ENCODE assay signal across 1 cellular context in genomic region chr13:98476538-98476966, GRCh38.
A peak's percentile ranks its signal among the peaks of the same experiment; 100 is the strongest.
TF ChIP-seq lines count a peak whose summit lies in the region.

No MANE protein-coding gene starts in this region.

TF ChIP-seq in K562, 482 proteins besides CTCF, POLR2A, EP300 and RAD21 (continued from another document and continues in another):
- no peak for TF ChIP-seq E2F5 (CRISPR knock-in tag; IDR thresholded peaks at IDR 0.05)
- TF ChIP-seq ZBTB1 (CRISPR knock-in tag; IDR thresholded peaks at IDR 0.05; ENCODE audit: borderline replicate concordance, low read depth), result peak; percentile 62; the same call in 1 of the 2 replicates
- TF ChIP-seq TCF7 (IDR thresholded peaks at IDR 0.05; ENCODE audit: borderline replicate concordance), result no peak
- TF ChIP-seq MBD2 (IDR thresholded peaks at IDR 0.05; ENCODE audit: borderline replicate concordance, low read depth), result peak; percentile 18; the same call in 1 of the 2 replicates
- TF ChIP-seq ZFPM2 (CRISPR knock-in tag; IDR thresholded peaks at IDR 0.05), result no peak
- TF ChIP-seq ZNF146 (CRISPR knock-in tag; IDR thresholded peaks at IDR 0.05; ENCODE audit: unreplicated experiment), result no peak
- no peak for TF ChIP-seq ZNF124 (CRISPR knock-in tag; IDR thresholded peaks at IDR 0.05)
- TF ChIP-seq TRIM24 (IDR thresholded peaks at IDR 0.05), result no peak
- TF ChIP-seq LARP7 (IDR thresholded peaks at IDR 0.05), result no peak
- no peak for TF ChIP-seq ATF4 (CRISPR knock-in tag; IDR thresholded peaks at IDR 0.05)
- peak; percentile 69 for TF ChIP-seq ARID1B (IDR thresholded peaks at IDR 0.05)
- no peak for TF ChIP-seq TSC22D4 (tag; IDR thresholded peaks at IDR 0.05)
- no peak for TF ChIP-seq CREB3L1 (IDR thresholded peaks at IDR 0.05; ENCODE audit: borderline replicate concordance, low read depth)
- no peak for TF ChIP-seq GTF2B (IDR thresholded peaks at IDR 0.05; ENCODE audit: extremely low read depth, insufficient read length)
- TF ChIP-seq FOXK2 (conservative IDR thresholded peaks at IDR 0.05 in 1 of 2, IDR thresholded peaks at IDR 0.05 in 1 of 2; ENCODE audit: low read depth in 2 of 2), result no peak
- no peak for TF ChIP-seq NUFIP1 (IDR thresholded peaks at IDR 0.05; ENCODE audit: partially characterized antibody)
- no peak for TF ChIP-seq GTF2F1 (IDR thresholded peaks at IDR 0.05; ENCODE audit: low read depth, low read length)
- TF ChIP-seq IRF9 (tag; IDR thresholded peaks at IDR 0.05), result no peak
- TF ChIP-seq BHLHE40 (IDR thresholded peaks at IDR 0.05; ENCODE audit: low read length), result no peak; the same call in 1 of the 2 replicates
- TF ChIP-seq ZNF165 (CRISPR knock-in tag; IDR thresholded peaks at IDR 0.05; ENCODE audit: borderline replicate concordance), result no peak
- no peak for TF ChIP-seq GTF2E2 (tag; IDR thresholded peaks at IDR 0.05)
- TF ChIP-seq ETV1 (tag; conservative IDR thresholded peaks at IDR 0.05; ENCODE audit: low read depth), result peak; percentile 86
- TF ChIP-seq ZBTB49 (CRISPR knock-in tag; IDR thresholded peaks at IDR 0.05; ENCODE audit: borderline replicate concordance), result no peak
- no peak for TF ChIP-seq NFXL1 (CRISPR knock-in tag; IDR thresholded peaks at IDR 0.05)
- peak; percentile 87 for TF ChIP-seq GABPA (tag; conservative IDR thresholded peaks at IDR 0.05; ENCODE audit: low read depth)
- TF ChIP-seq ETV6 (IDR thresholded peaks at IDR 0.05; ENCODE audit: borderline replicate concordance in 1 of 2, low read depth in 2 of 2, low read length in 1 of 2), result peak in 1 of 2 experiments; percentile 55; a peak in 1 of 4 replicates
- TF ChIP-seq ETV6 (CRISPR knock-in tag; IDR thresholded peaks at IDR 0.05; ENCODE audit: borderline replicate concordance), result no peak
- TF ChIP-seq GABPB2 (CRISPR knock-in tag; conservative IDR thresholded peaks at IDR 0.05), result no peak
- TF ChIP-seq ZBTB43 (CRISPR knock-in tag; IDR thresholded peaks at IDR 0.05), result no peak
- TF ChIP-seq CHD2 (IDR thresholded peaks at IDR 0.05; ENCODE audit: low read depth, low read length), result no peak
- TF ChIP-seq HNRNPUL1 (IDR thresholded peaks at IDR 0.05; ENCODE audit: low read length), result no peak
- no peak for TF ChIP-seq ZNF3 (CRISPR knock-in tag; IDR thresholded peaks at IDR 0.05)
- no peak for TF ChIP-seq HNRNPL (IDR thresholded peaks at IDR 0.05; ENCODE audit: low read depth, low read length)
- no peak for TF ChIP-seq ZNF384 (IDR thresholded peaks at IDR 0.05; ENCODE audit: low read depth, low read length)
- no peak for TF ChIP-seq CHD4 (IDR thresholded peaks at IDR 0.05; ENCODE audit: insufficient read depth, insufficient replicate concordance, low read depth, low read length, poor library complexity, severe bottlenecking)
- no peak for TF ChIP-seq SPI1 (IDR thresholded peaks at IDR 0.05; ENCODE audit: borderline replicate concordance, low read depth, low read length)
- TF ChIP-seq STAT6 (CRISPR knock-in tag; IDR thresholded peaks at IDR 0.05), result no peak
- TF ChIP-seq SAFB2 (IDR thresholded peaks at IDR 0.05; ENCODE audit: borderline replicate concordance, low read depth, low read length, severe bottlenecking), result no peak
- TF ChIP-seq HNRNPH1 (optimal IDR thresholded peaks at IDR 0.05; ENCODE audit: low read depth, low read length), result no peak
- TF ChIP-seq FOSL1 (tag; conservative IDR thresholded peaks at IDR 0.05), result peak; percentile 89
- TF ChIP-seq PHB2 (IDR thresholded peaks at IDR 0.05; ENCODE audit: low read depth), result no peak
- peak; percentile 24; the same call in 1 of the 2 replicates for TF ChIP-seq TCF3 (CRISPR knock-in tag; IDR thresholded peaks at IDR 0.05)
- no peak for TF ChIP-seq THRB (CRISPR knock-in tag; conservative IDR thresholded peaks at IDR 0.05)
- TF ChIP-seq ZFP30 (CRISPR knock-in tag; IDR thresholded peaks at IDR 0.05; ENCODE audit: borderline replicate concordance), result no peak
- no peak for TF ChIP-seq ILF3 (IDR thresholded peaks at IDR 0.05; ENCODE audit: borderline replicate concordance)
- no peak for TF ChIP-seq KHSRP (IDR thresholded peaks at IDR 0.05)
- TF ChIP-seq SMAD3 (CRISPR knock-in tag; conservative IDR thresholded peaks at IDR 0.05), result no peak
- TF ChIP-seq L3MBTL2 (IDR thresholded peaks at IDR 0.05), result no peak
- no peak for TF ChIP-seq ZNF395 (CRISPR knock-in tag; IDR thresholded peaks at IDR 0.05)
- no peak for TF ChIP-seq PML (IDR thresholded peaks at IDR 0.05; ENCODE audit: low read length)
- TF ChIP-seq ZNF830 (CRISPR knock-in tag; IDR thresholded peaks at IDR 0.05), result no peak
- 0 out of 2 replicates have a peak, but pooled peaks have one; percentile 26 for TF ChIP-seq RBFOX2 (IDR thresholded peaks at IDR 0.05; ENCODE audit: low read depth, low read length)
- no peak for TF ChIP-seq TFE3 (CRISPR knock-in tag; IDR thresholded peaks at IDR 0.05)
- no peak for TF ChIP-seq NR3C1 (CRISPR knock-in tag; IDR thresholded peaks at IDR 0.05)
- TF ChIP-seq BMI1 (IDR thresholded peaks at IDR 0.05; ENCODE audit: low read length), result no peak
- no peak for TF ChIP-seq PTRF (tag; IDR thresholded peaks at IDR 0.05)
- no peak for TF ChIP-seq PHB (CRISPR knock-in tag; IDR thresholded peaks at IDR 0.05)
- TF ChIP-seq ZNF695 (CRISPR knock-in tag; IDR thresholded peaks at IDR 0.05), result no peak
- peak; percentile 37; the same call in 1 of the 2 replicates for TF ChIP-seq CBFA2T3 (IDR thresholded peaks at IDR 0.05)
- no peak for TF ChIP-seq PTBP1 (IDR thresholded peaks at IDR 0.05; ENCODE audit: low read depth, low read length)
- no peak for TF ChIP-seq TRIM28 (IDR thresholded peaks at IDR 0.05)
- no peak for TF ChIP-seq RUNX1 (IDR thresholded peaks at IDR 0.05; ENCODE audit: low read depth)
